Comparison of ENCODE assay signal across 8 cellular contexts in the genomic region with DNA sequence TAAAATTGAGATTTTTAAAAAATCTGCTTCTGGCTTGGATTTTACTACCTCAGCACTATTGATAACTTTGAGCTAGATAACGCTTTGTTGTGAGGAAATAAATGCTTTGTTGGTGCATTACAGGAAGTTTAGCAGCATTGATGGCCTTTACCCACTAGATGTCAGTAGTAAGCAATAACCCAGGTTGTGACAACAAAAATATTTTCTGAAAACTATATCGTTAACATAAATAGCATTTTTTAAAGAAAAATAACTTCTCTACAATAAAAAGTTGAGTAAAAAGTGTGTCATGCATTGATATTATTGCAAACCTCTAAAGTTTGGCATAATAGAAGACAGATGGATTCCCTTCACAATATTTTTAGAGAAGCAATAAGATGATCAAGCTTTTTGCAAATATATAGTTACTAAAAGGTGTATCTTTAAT.
A peak's percentile ranks its signal among the peaks of the same experiment; 100 is the strongest.
DNase-seq lines count a peak whose midpoint lies in the region; ATAC-seq and TF ChIP-seq lines count a peak whose summit lies in the region.

No MANE protein-coding gene starts in this region.

- H3K9me3 ChIP-seq in T-helper 17 cell (ENCODE audit: control insufficient read depth, low read length, poor library complexity, severe bottlenecking) (no peaks in the 10 kb centered on the region), MG63 (no peaks in the 10 kb centered on the region)

- H3K4me1 Mint-ChIP-seq in natural killer cell: no peaks in the 10 kb centered on the region
- no peaks in the 10 kb centered on the region for H3K4me1 Mint-ChIP-seq in natural killer cell treated with Interleukin-12 subunit alpha and Interleukin-12 subunit beta and Interleukin-15 and Interleukin-18, amount 100 ng/mL, for 72 hours (ENCODE audit: low read depth in 2 of 2)
- no peaks in the 10 kb centered on the region for H3K4me1 Mint-ChIP-seq in glutamatergic neuron (ENCODE audit: low read depth, unreplicated experiment)
- H3K4me1 Mint-ChIP-seq in T-helper 17 cell: peaks cover 4% of the 10 kb centered on the region

- ATAC-seq in natural killer cell: no peak
- ATAC-seq in natural killer cell treated with Interleukin-12 subunit alpha and Interleukin-12 subunit beta and Interleukin-15 and Interleukin-18, amount 100 ng/mL, for 72 hours: no peak
- ATAC-seq in T-helper 17 cell: no peak
- ATAC-seq in HG02938 (IDR thresholded peaks at IDR 0.05; ENCODE audit: unreplicated experiment): no peak
- ATAC-seq in left ventricle myocardium superior: no peak

- peaks cover 3 to 13% of the 10 kb centered on the region in 2 donors for H3K27me3 Mint-ChIP-seq in natural killer cell (ENCODE audit: low read depth in 2 of 2)
- peaks cover 2 to 7% of the 10 kb centered on the region in 2 donors for H3K27me3 Mint-ChIP-seq in natural killer cell treated with Interleukin-12 subunit alpha and Interleukin-12 subunit beta and Interleukin-15 and Interleukin-18, amount 100 ng/mL, for 72 hours
- H3K27me3 Mint-ChIP-seq in glutamatergic neuron (ENCODE audit: unreplicated experiment): no peaks in the 10 kb centered on the region
- peaks cover 4% of the 10 kb centered on the region for H3K27me3 Mint-ChIP-seq in T-helper 17 cell

- no peak overlapping the region for H3K4me3 ChIP-seq in MG63

- DNase-seq in natural killer cell (no peak), RPMI8226 (peak; percentile 16), glutamatergic neuron (no peak), T-helper 17 cell (no peak), left ventricle myocardium superior (no peak), MG63 (no peak)
- no peak for DNase-seq in natural killer cell treated with Interleukin-12 subunit alpha and Interleukin-12 subunit beta and Interleukin-15 and Interleukin-18, amount 100 ng/mL, for 72 hours (ENCODE audit: low spot score)

- no peaks in the 10 kb centered on the region for H3K36me3 ChIP-seq in MG63

- H3K4me3 Mint-ChIP-seq in natural killer cell (no peak overlapping the region), glutamatergic neuron (ENCODE audit: unreplicated experiment) (no peak overlapping the region), T-helper 17 cell (no peak overlapping the region)
- no peak overlapping the region for H3K4me3 Mint-ChIP-seq in natural killer cell treated with Interleukin-12 subunit alpha and Interleukin-12 subunit beta and Interleukin-15 and Interleukin-18, amount 100 ng/mL, for 72 hours

- H3K36me3 Mint-ChIP-seq in natural killer cell (no peaks in the 10 kb centered on the region), glutamatergic neuron (ENCODE audit: unreplicated experiment) (no peaks in the 10 kb centered on the region), T-helper 17 cell (ENCODE audit: low read depth) (no peaks in the 10 kb centered on the region)
- H3K36me3 Mint-ChIP-seq in natural killer cell treated with Interleukin-12 subunit alpha and Interleukin-12 subunit beta and Interleukin-15 and Interleukin-18, amount 100 ng/mL, for 72 hours: no peaks in the 10 kb centered on the region

- no peak overlapping the region for H3K27ac Mint-ChIP-seq in natural killer cell
- H3K27ac Mint-ChIP-seq in natural killer cell treated with Interleukin-12 subunit alpha and Interleukin-12 subunit beta and Interleukin-15 and Interleukin-18, amount 100 ng/mL, for 72 hours: no peak overlapping the region
- no peak overlapping the region for H3K27ac Mint-ChIP-seq in glutamatergic neuron (ENCODE audit: unreplicated experiment)
- H3K27ac Mint-ChIP-seq in T-helper 17 cell: no peak overlapping the region

- TF ChIP-seq CTCF in natural killer cell (IDR thresholded peaks at IDR 0.05) (peak; percentile 61), glutamatergic neuron (IDR thresholded peaks at IDR 0.05; ENCODE audit: partially characterized antibody, unreplicated experiment) (peak; percentile 71)

- intact Hi-C loops in natural killer cell (cut with micrococcal nuclease) (loop anchor here (1.0 to 5.0 kb wide), 3 partner anchors 358 to 911 kb away; no protein-coding TSS in a partner anchor), left ventricle myocardium superior (cut with micrococcal nuclease) (no loop called here)

- no peaks in the 10 kb centered on the region for H3K27me3 ChIP-seq in MG63

- no peaks in the 10 kb centered on the region for H3K9me3 Mint-ChIP-seq in natural killer cell
- no peaks in the 10 kb centered on the region for H3K9me3 Mint-ChIP-seq in natural killer cell treated with Interleukin-12 subunit alpha and Interleukin-12 subunit beta and Interleukin-15 and Interleukin-18, amount 100 ng/mL, for 72 hours
- no peaks in the 10 kb centered on the region for H3K9me3 Mint-ChIP-seq in glutamatergic neuron (ENCODE audit: unreplicated experiment)
